ENCODE assay signal across 26 cellular contexts in genomic region chr9:15087031-15087417, GRCh38.
A peak's percentile ranks its signal among the peaks of the same experiment; 100 is the strongest.
DNase-seq lines count a peak whose midpoint lies in the region; ATAC-seq lines count a peak whose summit lies in the region.
"Had no signal": no experiment of that assay in that cellular context is flagged by ENCODE, and none has a peak within 500 bp of the region (broad histone marks: within the 10 kb centered on the region; RNA-seq: fewer than 3 reads in every experiment).

No MANE protein-coding gene starts in this region.

- H3K4me1 Mint-ChIP-seq in activated CD4-positive, alpha-beta T cell treated with anti-CD3 and anti-CD28 coated beads for 36 hours, result no peaks in the 10 kb centered on the region
- H3K4me1 Mint-ChIP-seq: activated naive CD4-positive, alpha-beta T cell treated with anti-CD3 and anti-CD28 coated beads, Interleukin-2, amount 10 ng/mL, durations not matched to agents 7 days and 5 days; H9; immature natural killer cell had no signal

- ATAC-seq in sciatic nerve, result peak; percentile 24
- no peak for ATAC-seq in activated CD4-positive, alpha-beta T cell treated with anti-CD3 and anti-CD28 coated beads for 36 hours
- no peak for ATAC-seq in HG02884 (IDR thresholded peaks at IDR 0.05; ENCODE audit: unreplicated experiment)
- ATAC-seq: left lobe of liver had no signal

- H3K9me3 Mint-ChIP-seq in activated CD4-positive, alpha-beta T cell treated with anti-CD3 and anti-CD28 coated beads for 36 hours (ENCODE audit: low read depth), result no peaks in the 10 kb centered on the region
- H3K9me3 Mint-ChIP-seq: activated CD4-positive, alpha-beta memory T cell treated with anti-CD3 and anti-CD28 coated beads for 36 hours; activated naive CD4-positive, alpha-beta T cell treated with anti-CD3 and anti-CD28 coated beads, Interleukin-2, amount 10 ng/mL, durations not matched to agents 7 days and 5 days; H9; immature natural killer cell had no signal

- POLR2A ChIA-PET in activated CD4-positive, alpha-beta T cell treated with anti-CD3 and anti-CD28 coated beads for 36 hours (lab: Charles Lee), result no interaction called here

- intact Hi-C loops in sciatic nerve (cut with DNase I), result no loop called here
- intact Hi-C loops in activated CD4-positive, alpha-beta T cell treated with anti-CD3 and anti-CD28 coated beads for 36 hours (cut with DNase I, micrococcal nuclease), result no loop called here

- H3K4me3 Mint-ChIP-seq in activated CD4-positive, alpha-beta T cell treated with anti-CD3 and anti-CD28 coated beads for 36 hours, result no peak overlapping the region
- H3K4me3 Mint-ChIP-seq: activated CD4-positive, alpha-beta memory T cell treated with anti-CD3 and anti-CD28 coated beads for 36 hours; activated naive CD4-positive, alpha-beta T cell treated with anti-CD3 and anti-CD28 coated beads, Interleukin-2, amount 10 ng/mL, durations not matched to agents 7 days and 5 days; CD4-positive, CD25-positive, alpha-beta regulatory T cell; H9; immature natural killer cell had no signal

- H3K36me3 Mint-ChIP-seq in activated CD4-positive, alpha-beta T cell treated with anti-CD3 and anti-CD28 coated beads for 36 hours (ENCODE audit: low read depth), result no peaks in the 10 kb centered on the region
- H3K36me3 Mint-ChIP-seq: activated CD4-positive, alpha-beta memory T cell treated with anti-CD3 and anti-CD28 coated beads for 36 hours; activated naive CD4-positive, alpha-beta T cell treated with anti-CD3 and anti-CD28 coated beads, Interleukin-2, amount 10 ng/mL, durations not matched to agents 7 days and 5 days; CD4-positive, CD25-positive, alpha-beta regulatory T cell; immature natural killer cell had no signal

- no peak overlapping the region for H3K27ac Mint-ChIP-seq in activated CD4-positive, alpha-beta T cell treated with anti-CD3 and anti-CD28 coated beads for 36 hours
- H3K27ac Mint-ChIP-seq: activated CD4-positive, alpha-beta memory T cell treated with anti-CD3 and anti-CD28 coated beads for 36 hours; activated naive CD4-positive, alpha-beta T cell treated with anti-CD3 and anti-CD28 coated beads, Interleukin-2, amount 10 ng/mL, durations not matched to agents 7 days and 5 days; CD4-positive, CD25-positive, alpha-beta regulatory T cell; H9; immature natural killer cell had no signal

- CTCF ChIA-PET in activated CD4-positive, alpha-beta T cell treated with anti-CD3 and anti-CD28 coated beads for 36 hours (lab: Charles Lee), result interaction anchor here (1.6 kb wide), 1 partner anchor 17 kb away, joined by 4 read pairs; no protein-coding TSS in a partner anchor

- H3K27me3 Mint-ChIP-seq in activated CD4-positive, alpha-beta T cell treated with anti-CD3 and anti-CD28 coated beads for 36 hours, result no peaks in the 10 kb centered on the region
- H3K27me3 Mint-ChIP-seq: activated CD4-positive, alpha-beta memory T cell treated with anti-CD3 and anti-CD28 coated beads for 36 hours; activated naive CD4-positive, alpha-beta T cell treated with anti-CD3 and anti-CD28 coated beads, Interleukin-2, amount 10 ng/mL, durations not matched to agents 7 days and 5 days; CD4-positive, CD25-positive, alpha-beta regulatory T cell had no signal

- DNase-seq in DMS 273 (lab: John Stamatoyannopoulos, UW; ENCODE audit: unreplicated experiment), result peak; percentile 72
- DNase-seq in RPMI7951 (ENCODE audit: low read depth), result peak; percentile 24
- DNase-seq in fibroblast of peridontal ligament (ENCODE audit: extremely low read depth), result peak; percentile 97
- no peak for DNase-seq in sciatic nerve (ENCODE audit: low spot score)
- DNase-seq in H4 (ENCODE audit: low spot score), result no peak
- DNase-seq in activated CD4-positive, alpha-beta T cell treated with anti-CD3 and anti-CD28 coated beads for 36 hours, result no peak
- no peak for DNase-seq in kidney glomerular epithelial cell (lab: John Stamatoyannopoulos, UW)
- DNase-seq: activated CD4-positive, alpha-beta memory T cell treated with anti-CD3 and anti-CD28 coated beads for 36 hours; activated CD8-positive, alpha-beta memory T cell treated with anti-CD3 and anti-CD28 coated beads, Interleukin-2, amount 50 U/mL, for 48 hours; activated naive CD4-positive, alpha-beta T cell treated with anti-CD3 and anti-CD28 coated beads, Interleukin-2, amount 10 ng/mL, durations not matched to agents 7 days and 5 days; amniotic stem cell; CD4-positive, CD25-positive, alpha-beta regulatory T cell; H9; hypothalamus; immature natural killer cell; KBM-7; mesenchymal stem cell; NCI-H1105 treated with DMSO at 0.1 percent for 48 hours; NCI-H2029 treated with DMSO at 0.1 percent for 48 hours; NCI-H2227 treated with DMSO at 0.1 percent for 48 hours; NCI-H69; Peyer's patch; SJCRH30; stimulated activated naive CD4-positive, alpha-beta T cell treated with Interleukin-2 at 50 U/mL for 16 hours had no signal

Comparison
In these comparisons a context has a peak if more than half of its experiments do, and no peak if none do; other contexts are left out.
1. DNase-seq: peak in DMS 273 (single experiment), RPMI7951 (single experiment) and fibroblast of peridontal ligament (single experiment); none in sciatic nerve (single experiment), H4 (single experiment), activated CD4-positive, alpha-beta T cell treated with anti-CD3 and anti-CD28 coated beads for 36 hours (single experiment) and kidney glomerular epithelial cell (single experiment).